Comparison of ENCODE assay signal across 14 cellular contexts in the genomic region with DNA sequence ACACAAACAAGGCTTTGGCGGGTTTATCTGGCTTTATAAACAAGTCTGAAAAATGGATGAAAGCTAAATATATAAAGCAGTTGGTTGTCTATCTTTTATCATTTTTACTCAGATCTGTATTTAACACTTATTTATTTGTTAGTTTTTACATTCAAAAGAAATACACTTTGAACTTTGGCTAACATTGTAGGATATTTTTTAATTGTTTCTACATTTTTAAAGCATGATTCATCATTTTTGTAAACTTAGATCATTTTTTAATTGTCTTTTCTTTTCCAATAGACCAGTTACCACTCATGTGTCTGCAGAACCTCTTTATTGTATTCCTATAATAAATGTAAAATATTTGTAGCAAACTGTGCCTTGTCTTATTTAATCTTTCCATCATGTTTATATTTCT.
"Had no signal": no experiment of that assay in that cellular context is flagged by ENCODE, and none has a peak within 500 bp of the region (broad histone marks: within the 10 kb centered on the region; RNA-seq: fewer than 3 reads in every experiment).

No MANE protein-coding gene starts in this region.

- H3K9me3 ChIP-seq: colonic mucosa, thyroid gland had no signal

- H3K4me3 ChIP-seq: colonic mucosa, thyroid gland had no signal

- H3K27me3 ChIP-seq: colonic mucosa, thyroid gland had no signal

- FAIRE-seq: urothelium cell line had no signal

- ATAC-seq: activated CD8-positive, alpha-beta T cell treated with anti-CD3 and anti-CD28 coated beads for 36 hours; activated naive CD4-positive, alpha-beta T cell treated with anti-CD3 and anti-CD28 coated beads, Interleukin-2, amount 50 U/mL, for 72 hours; activated T-cell treated with anti-CD3 and anti-CD28 coated beads, Interleukin-2, amount 50 U/mL, for 4 hours; sciatic nerve had no signal

- DNase-seq: activated CD4-positive, alpha-beta T cell treated with anti-CD3 and anti-CD28 coated beads for 48 hours; activated CD8-positive, alpha-beta T cell treated with anti-CD3 and anti-CD28 coated beads for 36 hours; activated effector memory CD4-positive, alpha-beta T cell treated with anti-CD3 and anti-CD28 coated beads, Interleukin-2, amount 50 U/mL, for 16 hours; activated T-cell treated with anti-CD3 and anti-CD28 coated beads, Interleukin-2, amount 50 U/mL, for 4 hours; central memory CD4-positive, alpha-beta T cell; colonic mucosa; glutamatergic neuron; stimulated activated CD4-positive, alpha-beta T cell treated with anti-CD3 and anti-CD28 coated beads, Interleukin-12 subunit alpha, Interleukin-12 subunit beta, amount 100 ng/mL, for 4 hours; stimulated activated CD4-positive, alpha-beta T cell treated with anti-CD3 and anti-CD28 coated beads, Interleukin-2, amount 100 ng/mL, for 24 hours; T-helper 2 cell; thyroid gland had no signal

- H3K36me3 ChIP-seq: colonic mucosa, thyroid gland had no signal

- H3K27ac ChIP-seq: colonic mucosa, thyroid gland had no signal
